ENCODE assay signal across 13 cellular contexts in genomic region chr7:98713411-98713810, GRCh38.
DNase-seq lines count a peak whose midpoint lies in the region; ATAC-seq and TF ChIP-seq lines count a peak whose summit lies in the region.
"Had no signal": no experiment of that assay in that cellular context is flagged by ENCODE, and none has a peak within 500 bp of the region (broad histone marks: within the 10 kb centered on the region; RNA-seq: fewer than 3 reads in every experiment).

No MANE protein-coding gene starts in this region.

- DNase-seq in HT1080 (ENCODE audit: low read depth) = peak; percentile 9
- peak; percentile 13 to 58 for DNase-seq in foreskin fibroblast
- no peak for DNase-seq in NCI-H146 treated with DMSO at 0.1 percent for 48 hours (lab: John Stamatoyannopoulos, UW; ENCODE audit: unreplicated experiment)
- DNase-seq in SKM-1 treated with dmso at 0.1 percent for 144 hours (lab: John Stamatoyannopoulos, UW; ENCODE audit: unreplicated experiment) = no peak
- DNase-seq: CD4-positive, CD25-positive, alpha-beta regulatory T cell; DMS53; GM23248 had no signal

- no peaks in the 10 kb centered on the region for H4K20me1 ChIP-seq in BLaER1

- H3K27me3 ChIP-seq in BLaER1 (no peaks in the 10 kb centered on the region), skeletal muscle satellite cell (ENCODE audit: control insufficient read depth, insufficient read depth, low read length) (no peaks in the 10 kb centered on the region)

- H3K4me1 ChIP-seq in BLaER1 (peaks cover 12% of the 10 kb centered on the region), skeletal muscle satellite cell (ENCODE audit: control insufficient read depth, insufficient read depth, low read length) (peaks cover 12% of the 10 kb centered on the region)
- H3K4me1 ChIP-seq: A549 had no signal

- H3K36me3 ChIP-seq in BLaER1 (no peaks in the 10 kb centered on the region), skeletal muscle satellite cell (ENCODE audit: insufficient read depth, low read length) (no peaks in the 10 kb centered on the region)

- no peak overlapping the region for H3K27ac ChIP-seq in BLaER1
- H3K27ac ChIP-seq: A549, GM23248 had no signal

- no peak for TF ChIP-seq CTCF in foreskin fibroblast (IDR thresholded peaks at IDR 0.05; ENCODE audit: low read depth, low read length)

- H3K4me2 ChIP-seq in BLaER1 (peak overlapping the region; percentile 29), skeletal muscle satellite cell (ENCODE audit: low read length) (peak overlapping the region; percentile 54)
- H3K4me2 ChIP-seq: A549 had no signal

- no peak for ATAC-seq in HG03565 (IDR thresholded peaks at IDR 0.05; ENCODE audit: unreplicated experiment)
- ATAC-seq: A549, HCT116, HepG2 had no signal

- H3K9me3 ChIP-seq in BLaER1 (peaks cover 8% of the 10 kb centered on the region), skeletal muscle satellite cell (replicated peaks; ENCODE audit: low read length) (no peaks in the 10 kb centered on the region)
- H3K9me3 ChIP-seq: A549 had no signal

- H3K4me3 ChIP-seq in BLaER1 (no peak overlapping the region), foreskin fibroblast (ENCODE audit: low read depth in 1 of 2, low read length in 2 of 2) (no peak overlapping the region), skeletal muscle satellite cell (ENCODE audit: low read length) (peak overlapping the region; percentile 36)
- H3K4me3 ChIP-seq: A549, GM23248 had no signal

- H3K9ac ChIP-seq in BLaER1 (no peak overlapping the region), skeletal muscle satellite cell (ENCODE audit: low read depth, low read length) (no peak overlapping the region)
- H3K9ac ChIP-seq: GM23248 had no signal

Comparison
In these comparisons a context has a peak if more than half of its experiments do, and no peak if none do; other contexts are left out.
1. DNase-seq: peak in HT1080 (single experiment) and foreskin fibroblast (2 of 2); none in NCI-H146 treated with DMSO at 0.1 percent for 48 hours (single experiment) and SKM-1 treated with dmso at 0.1 percent for 144 hours (single experiment).